ENCODE assay signal across 8 cellular contexts in genomic region chr9:129726322-129727160, GRCh38. TPM values are rescaled to one million over a fixed set of nuclear protein-coding genes. Genes with fewer than 3 reads are reported as not detected.
A peak's percentile ranks its signal among the peaks of the same experiment; 100 is the strongest.
DNase-seq lines count a peak whose midpoint lies in the region; ATAC-seq and TF ChIP-seq lines count a peak whose summit lies in the region.

No MANE protein-coding gene starts in this region.

- H3K27ac ChIP-seq in C4-2B, result no peak overlapping the region
- H3K27ac ChIP-seq in OCI-LY1 (ENCODE audit: low read depth, low read length, poor library complexity, severe bottlenecking), result no peak overlapping the region
- H3K27ac ChIP-seq in naive thymus-derived CD4-positive, alpha-beta T cell (ENCODE audit: low read depth, low read length), result no peak overlapping the region

- TF ChIP-seq CTCF in C4-2B (conservative IDR thresholded peaks at IDR 0.05), result peak; percentile 98
- peak; percentile 88 for TF ChIP-seq CTCF in OCI-LY1 (IDR thresholded peaks at IDR 0.05; ENCODE audit: low read length)

- H3K4me3 Mint-ChIP-seq in naive thymus-derived CD4-positive, alpha-beta T cell, result peak overlapping the region in 9 of 10 donors; percentile 16 to 63 (median 55)

- peaks cover 0 to 4% (median 3%) of the 10 kb centered on the region in 7 donors for H3K4me1 Mint-ChIP-seq in naive thymus-derived CD4-positive, alpha-beta T cell

- H3K36me3 ChIP-seq in OCI-LY1 (ENCODE audit: insufficient read depth, low read length), result no peaks in the 10 kb centered on the region
- no peaks in the 10 kb centered on the region for H3K36me3 ChIP-seq in naive thymus-derived CD4-positive, alpha-beta T cell (ENCODE audit: control insufficient read depth in 2 of 3, insufficient read depth in 3 of 3, low read length in 3 of 3)

- no peak overlapping the region for H2AFZ ChIP-seq in OCI-LY1 (ENCODE audit: low read length)

- no peaks in the 10 kb centered on the region for H3K79me2 ChIP-seq in OCI-LY1 (ENCODE audit: insufficient read depth, low read length)

- no peaks in the 10 kb centered on the region for H3K9me2 ChIP-seq in OCI-LY1 (ENCODE audit: low read depth, low read length)

- H3K27me3 Mint-ChIP-seq in naive thymus-derived CD4-positive, alpha-beta T cell, result peaks cover 0 to 23% (median 5%) of the 10 kb centered on the region in 5 donors

- no peak overlapping the region for H3K4me3 ChIP-seq in OCI-LY1 (ENCODE audit: low read depth, low read length, poor library complexity, severe bottlenecking)
- no peak overlapping the region for H3K4me3 ChIP-seq in naive thymus-derived CD4-positive, alpha-beta T cell (ENCODE audit: low read length)

- H3F3A ChIP-seq in OCI-LY1 (ENCODE audit: insufficient read depth, low read length), result no peaks in the 10 kb centered on the region

- no peaks in the 10 kb centered on the region for H3K4me1 ChIP-seq in OCI-LY1 (ENCODE audit: insufficient read depth, low read length, severe bottlenecking)
- no peaks in the 10 kb centered on the region for H3K4me1 ChIP-seq in naive thymus-derived CD4-positive, alpha-beta T cell (ENCODE audit: control insufficient read depth in 2 of 2, insufficient read depth in 2 of 2, low read length in 2 of 2)

- no peaks in the 10 kb centered on the region for H3K36me3 Mint-ChIP-seq in naive thymus-derived CD4-positive, alpha-beta T cell

- peak; percentile 76 for DNase-seq in HPDE6-E6E7 (ENCODE audit: extremely low spot score)
- DNase-seq in activated T-cell treated with anti-CD3 and anti-CD28 coated beads for 1 hour (ENCODE audit: low read depth), result peak; percentile 43
- peak; percentile 63 to 79 for DNase-seq in erythroblast (lab: John Stamatoyannopoulos, UW)
- peak; percentile 30 to 73 (median 56) for DNase-seq in naive thymus-derived CD4-positive, alpha-beta T cell
- peak; percentile 74 for DNase-seq in stimulated activated naive CD8-positive, alpha-beta T cell treated with anti-CD3 and anti-CD28 coated beads, Interleukin-15, Interleukin-2, amounts not matched to agents 100 U/mL and 50 U/mL, for 24 hours
- DNase-seq in mesenteric fat pad (ENCODE audit: low spot score), result no peak

- intact Hi-C loops in naive thymus-derived CD4-positive, alpha-beta T cell (cut with micrococcal nuclease), result loop anchor here (1.0 to 5.0 kb wide), 4 partner anchors 56 to 589 kb away; no protein-coding TSS in a partner anchor

- POLR2A ChIA-PET in naive thymus-derived CD4-positive, alpha-beta T cell (lab: Charles Lee), result interaction anchor here (1.4 kb wide), 1 partner anchor 14 kb away, joined by 3 read pairs; no protein-coding TSS in a partner anchor

- no peak overlapping the region for H3K9ac ChIP-seq in OCI-LY1 (ENCODE audit: low read length)

- no peaks in the 10 kb centered on the region for H3K9me3 Mint-ChIP-seq in naive thymus-derived CD4-positive, alpha-beta T cell

- no peaks in the 10 kb centered on the region for H3K27me3 ChIP-seq in OCI-LY1 (ENCODE audit: insufficient read depth, low read length)
- no peaks in the 10 kb centered on the region for H3K27me3 ChIP-seq in naive thymus-derived CD4-positive, alpha-beta T cell (ENCODE audit: control insufficient read depth in 2 of 2, insufficient read depth in 2 of 2, low read length in 2 of 2)

- no peaks in the 10 kb centered on the region for H4K20me1 ChIP-seq in OCI-LY1 (ENCODE audit: insufficient read depth, low read length)

- no peaks in the 10 kb centered on the region for H3K9me3 ChIP-seq in OCI-LY1 (ENCODE audit: low read length)
- H3K9me3 ChIP-seq in naive thymus-derived CD4-positive, alpha-beta T cell (ENCODE audit: control insufficient read depth in 2 of 3, low read length in 3 of 3), result no peaks in the 10 kb centered on the region

- H3K27ac Mint-ChIP-seq in naive thymus-derived CD4-positive, alpha-beta T cell, result no peak overlapping the region

- CTCF ChIA-PET in naive thymus-derived CD4-positive, alpha-beta T cell (lab: Charles Lee), result interaction anchor here (0.6 to 2.7 kb wide), 11 partner anchors 11 to 216 kb away, joined by 3 to 20 read pairs (median 3); partner anchors contain the start of gene ASB6

- peak; percentile 95 for ATAC-seq in naive thymus-derived CD4-positive, alpha-beta T cell
- ATAC-seq in stimulated activated naive CD8-positive, alpha-beta T cell treated with anti-CD3 and anti-CD28 coated beads, Interleukin-15, Interleukin-2, amounts not matched to agents 100 U/mL and 50 U/mL, for 24 hours, result peak; percentile 83

- TF ChIP-seq POLR2A in erythroblast (IDR thresholded peaks at IDR 0.05; ENCODE audit: low read length), result no peak

- H3K4me2 ChIP-seq in OCI-LY1 (ENCODE audit: low read length), result no peak overlapping the region

RNA-seq across cellular contexts. Expression of gene PTGES, which starts 26.3 kb away (rescaled TPM):
- total RNA-seq in naive thymus-derived CD4-positive, alpha-beta T cell, result 1 to 10 TPM in 1 of 5 experiments, under 1 TPM in 2, not detected in 2; 0.19 to 1.1 (median 0.50) TPM
- not detected for polyA plus RNA-seq in naive thymus-derived CD4-positive, alpha-beta T cell
- total RNA-seq in mesenteric fat pad, result 14.1 TPM
